ENCODE assay signal across 8 cellular contexts in the genomic region with DNA sequence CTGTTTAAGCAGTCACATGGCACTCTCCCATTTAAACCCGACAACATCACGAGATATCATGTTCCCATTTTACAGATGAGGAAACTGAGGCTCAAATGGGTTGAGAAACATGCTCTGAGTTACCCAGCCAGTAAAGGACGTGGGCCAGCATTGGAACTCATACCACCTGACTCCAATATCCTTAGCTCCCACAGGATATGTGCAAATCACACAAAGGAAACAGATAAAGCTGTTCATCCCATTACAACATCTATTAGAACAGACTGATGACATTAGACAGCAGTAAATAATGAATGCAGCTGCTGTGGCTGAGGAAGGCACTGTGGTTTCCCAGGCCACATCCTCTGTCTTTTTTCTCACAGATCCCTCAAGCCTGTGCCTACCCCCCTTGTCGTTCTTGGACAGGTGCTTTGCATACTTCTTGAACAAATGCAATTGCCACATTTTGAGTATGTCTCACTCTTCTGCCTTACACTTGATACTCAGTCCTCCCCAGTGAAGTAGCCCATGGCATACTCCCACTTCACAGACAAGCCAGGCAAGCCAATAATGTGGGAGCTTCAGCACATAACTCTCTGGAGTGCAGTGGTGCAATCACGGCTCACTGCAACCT. TPM values are rescaled to one million over a fixed set of nuclear protein-coding genes. Genes with fewer than 3 reads are reported as not detected.
A peak's percentile ranks its signal among the peaks of the same experiment; 100 is the strongest.
DNase-seq lines count a peak whose midpoint lies in the region; ATAC-seq, FAIRE-seq and TF ChIP-seq lines count a peak whose summit lies in the region.

No MANE protein-coding gene starts in this region.

- DNase-seq in GM12891 (ENCODE audit: insufficient read length, low spot score) (peak; percentile 37), HT1080 (ENCODE audit: low read depth) (peak; percentile 82), fibroblast of mammary gland (ENCODE audit: low read depth) (peak; percentile 34), cortex of kidney (lab: John Stamatoyannopoulos, UW) (no peak), 8988T (no peak), SHP77 (lab: John Stamatoyannopoulos, UW) (no peak), NCI-H524 treated with DMSO at 0.1 percent for 48 hours (lab: John Stamatoyannopoulos, UW) (no peak)

- H3K4me3 ChIP-seq in fibroblast of mammary gland (ENCODE audit: control insufficient read depth, low read depth, low read length): no peak overlapping the region

- ATAC-seq in GM21447 (IDR thresholded peaks at IDR 0.05; ENCODE audit: unreplicated experiment): peak; percentile 99

- FAIRE-seq in GM12891 (lab: Jason Lieb, UNC): peak; percentile 97

- TF ChIP-seq CTCF in fibroblast of mammary gland (conservative IDR thresholded peaks at IDR 0.05; ENCODE audit: control insufficient read depth, insufficient read depth, low read depth, low read length): no peak

- TF ChIP-seq POLR2A in GM12891 (IDR thresholded peaks at IDR 0.05; ENCODE audit: low read depth, low read length): no peak; the same call in 1 of the 2 replicates

TF ChIP-seq in GM12891, 5 proteins besides CTCF, POLR2A, EP300 and RAD21:
- TF ChIP-seq TAF1 (IDR thresholded peaks at IDR 0.05; ENCODE audit: low read depth, low read length) (no peak), POU2F2 (IDR thresholded peaks at IDR 0.05; ENCODE audit: low read depth, low read length) (peak; percentile 94), POLR2AphosphoS5 (IDR thresholded peaks at IDR 0.05; ENCODE audit: low read depth, low read length) (no peak), PAX5 (IDR thresholded peaks at IDR 0.05; ENCODE audit: insufficient read depth, low read length, severe bottlenecking) (no peak), SPI1 (IDR thresholded peaks at IDR 0.05; ENCODE audit: low read depth, low read length) (peak; percentile 37; the same call in 1 of the 2 replicates)

RNA-seq across cellular contexts. Expression of a gene that starts 17.7 kb away (rescaled TPM):
- 4.6 TPM for polyA plus RNA-seq in GM12891 (2012; ENCODE audit: low read depth, missing spikeins)
- 12.9 and 19.1 TPM in 2 replicates for total RNA-seq in HT1080 (2014; rRNA removed; shearing (Covaris generic))
- 1.0 and 3.0 TPM in 2 replicates for polyA plus RNA-seq in HT1080 (2015; cell fraction: cytosol; rRNA removed)
- polyA plus RNA-seq in HT1080 (2015; cell fraction: nucleus; rRNA removed): 1.9 and 2.5 TPM in 2 replicates

Comparison
In these comparisons a context has a peak if more than half of its experiments do, and no peak if none do; other contexts are left out.
1. DNase-seq: peak in GM12891 (single experiment), HT1080 (single experiment) and fibroblast of mammary gland (single experiment); none in cortex of kidney (single experiment), 8988T (single experiment), SHP77 (0 of 2) and NCI-H524 treated with DMSO at 0.1 percent for 48 hours (single experiment).